ENCODE assay signal across 31 cellular contexts in the genomic region with DNA sequence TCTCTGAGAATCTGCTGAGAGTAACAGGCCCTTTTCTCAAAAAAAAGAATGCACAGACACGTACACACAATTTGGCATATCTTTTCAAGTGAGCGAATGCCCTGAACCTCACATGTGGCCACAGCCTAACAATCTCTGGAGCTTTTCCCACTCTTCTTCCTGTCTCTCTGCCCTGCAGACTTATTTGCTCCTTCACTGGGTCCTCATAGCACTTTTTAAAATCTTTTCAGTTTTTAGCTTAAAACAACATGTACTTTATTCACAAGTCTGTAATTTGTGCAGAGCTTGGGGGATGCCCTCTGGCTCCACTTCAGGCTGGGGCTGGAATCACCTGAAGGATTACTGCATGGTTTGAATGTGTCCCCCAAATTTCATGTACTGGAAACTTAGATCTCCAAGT. TPM values are rescaled to one million over a fixed set of nuclear protein-coding genes. Genes with fewer than 3 reads are reported as not detected.
"Had no signal": no experiment of that assay in that cellular context is flagged by ENCODE, and none has a peak within 500 bp of the region (broad histone marks: within the 10 kb centered on the region; RNA-seq: fewer than 3 reads in every experiment).

No MANE protein-coding gene starts in this region.

- H3K9me3 Mint-ChIP-seq: activated naive CD4-positive, alpha-beta T cell treated with anti-CD3 and anti-CD28 coated beads, Interleukin-2, amount 50 U/mL, for 24 hours had no signal

- H3K4me3 Mint-ChIP-seq: activated CD4-positive, alpha-beta T cell treated with anti-CD3 and anti-CD28 coated beads, Interleukin-2, amount 10 ng/mL, durations not matched to agents 24 days and 14 days; activated CD8-positive, alpha-beta T cell treated with anti-CD3 and anti-CD28 coated beads for 36 hours; activated naive CD4-positive, alpha-beta T cell treated with anti-CD3 and anti-CD28 coated beads, Interleukin-2, amount 50 U/mL, for 24 hours; activated naive CD8-positive, alpha-beta T cell treated with anti-CD3 and anti-CD28 coated beads, Interleukin-2, amount 10 ng/mL, durations not matched to agents 7 days and 5 days; T-helper 1 cell treated with Interleukin-12 subunit alpha and Interleukin-12 subunit beta and Interleukin-4 antibody, amounts not matched to agents 30 μg/mL and 1 μg/mL, for 36 hours; T-helper 2 cell treated with Interferon-gamma antibody and Interleukin-4, amounts not matched to agents 5 μg/mL and 100 μg/mL, for 36 hours had no signal

- H3K4me2 ChIP-seq: PC-9 had no signal

- H3K9me3 ChIP-seq: body of pancreas, breast epithelium had no signal

- H3K36me3 Mint-ChIP-seq: activated naive CD4-positive, alpha-beta T cell treated with anti-CD3 and anti-CD28 coated beads, Interleukin-2, amount 50 U/mL, for 24 hours had no signal

- H3K36me3 ChIP-seq: breast epithelium had no signal

- H2AFZ ChIP-seq: PC-9 had no signal

- H3K27ac ChIP-seq: body of pancreas, breast epithelium, PC-9 had no signal

- H3K4me1 ChIP-seq: body of pancreas, breast epithelium had no signal

- H3K4me3 ChIP-seq: body of pancreas, breast epithelium, PC-9 had no signal

- ATAC-seq: activated CD8-positive, alpha-beta T cell treated with anti-CD3 and anti-CD28 coated beads for 36 hours; body of pancreas had no signal

- H3K27ac Mint-ChIP-seq: activated CD4-positive, alpha-beta T cell treated with anti-CD3 and anti-CD28 coated beads, Interleukin-2, amount 10 ng/mL, durations not matched to agents 24 days and 14 days; activated CD8-positive, alpha-beta T cell treated with anti-CD3 and anti-CD28 coated beads for 36 hours; activated naive CD4-positive, alpha-beta T cell treated with anti-CD3 and anti-CD28 coated beads, Interleukin-2, amount 50 U/mL, for 24 hours; activated naive CD8-positive, alpha-beta T cell treated with anti-CD3 and anti-CD28 coated beads, Interleukin-2, amount 10 ng/mL, durations not matched to agents 7 days and 5 days; activated T-helper 2 cell treated with anti-CD3 and anti-CD28 coated beads, Interferon-gamma antibody, Interleukin-2, Interleukin-4, amounts not matched to agents 10 μg/mL and 5 μg/mL and 100 μg/mL, durations not matched to agents 14 hours and 24 hours and 36 hours; T-helper 1 cell treated with Interleukin-12 subunit alpha and Interleukin-12 subunit beta and Interleukin-4 antibody, amounts not matched to agents 30 μg/mL and 1 μg/mL, for 36 hours; T-helper 2 cell treated with Interferon-gamma antibody and Interleukin-4, amounts not matched to agents 5 μg/mL and 100 μg/mL, for 36 hours had no signal

- FAIRE-seq: astrocyte, TTC549 had no signal

- H3K27me3 Mint-ChIP-seq: activated CD4-positive, alpha-beta T cell treated with anti-CD3 and anti-CD28 coated beads, Interleukin-2, amount 10 ng/mL, durations not matched to agents 24 days and 14 days; activated CD8-positive, alpha-beta T cell treated with anti-CD3 and anti-CD28 coated beads for 36 hours; activated naive CD4-positive, alpha-beta T cell treated with anti-CD3 and anti-CD28 coated beads, Interleukin-2, amount 50 U/mL, for 24 hours had no signal

- H3K4me1 Mint-ChIP-seq: activated naive CD4-positive, alpha-beta T cell treated with anti-CD3 and anti-CD28 coated beads, Interleukin-2, amount 50 U/mL, for 24 hours; activated naive CD8-positive, alpha-beta T cell treated with anti-CD3 and anti-CD28 coated beads, Interleukin-2, amount 10 ng/mL, durations not matched to agents 7 days and 5 days had no signal

- DNase-seq: activated CD4-positive, alpha-beta T cell treated with anti-CD3 and anti-CD28 coated beads, Interleukin-2, amount 10 ng/mL, durations not matched to agents 24 days and 14 days; activated CD4-positive, alpha-beta T cell treated with anti-CD3 and anti-CD28 coated beads, Interleukin-2, amount 50 U/mL, for 4 hours; activated CD8-positive, alpha-beta T cell treated with anti-CD3 and anti-CD28 coated beads for 36 hours; activated gamma-delta T cell; activated naive CD4-positive, alpha-beta T cell treated with Interleukin-2 at 50 U/mL for 16 hours; activated naive CD8-positive, alpha-beta T cell treated with anti-CD3 and anti-CD28 coated beads, Interleukin-2, amount 10 ng/mL, durations not matched to agents 7 days and 5 days; activated T-cell treated with anti-CD3 and anti-CD28 coated beads, Interleukin-2, amount 50 U/mL, for 1 hour; amygdala; body of pancreas; Kasumi-1; MM.1S; NCI-H1092 treated with DMSO at 0.1 percent for 48 hours; NCI-H1417; NCI-H146; NCI-H187; NCI-H2029 treated with DMSO at 0.1 percent for 48 hours; NCI-H2107; NCI-H2171; NCI-H510A; NCI-H526; NCI-H748 treated with DMSO at 0.1 percent for 48 hours; NK-92 treated with Interleukin-12 subunit alpha and Interleukin-12 subunit beta, amount 100 ng/mL, for 24 hours; PC-9; Right ventricle myocardium superior had no signal

- H3K27me3 ChIP-seq: body of pancreas, breast epithelium had no signal

RNA-seq across cellular contexts. Expression of a gene that starts 9.0 kb away (rescaled TPM):
- total RNA-seq: body of pancreas had no signal
